ENCODE assay signal across 9 cellular contexts in genomic region chr5:188488-189481, GRCh38. TPM values are rescaled to one million over a fixed set of nuclear protein-coding genes. Genes with fewer than 3 reads are reported as not detected.
DNase-seq lines count a peak whose midpoint lies in the region; ATAC-seq, FAIRE-seq and TF ChIP-seq lines count a peak whose summit lies in the region.
"Had no signal": no experiment of that assay in that cellular context is flagged by ENCODE, and none has a peak within 500 bp of the region (broad histone marks: within the 10 kb centered on the region; RNA-seq: fewer than 3 reads in every experiment).

No MANE protein-coding gene starts in this region.

- H3K27me3 Mint-ChIP-seq in activated CD4-positive, alpha-beta T cell treated with anti-CD3 and anti-CD28 coated beads, Interleukin-2, amount 10 ng/mL, durations not matched to agents 24 days and 14 days = peaks cover 4% of the 10 kb centered on the region

- H3K4me1 Mint-ChIP-seq in activated CD4-positive, alpha-beta T cell treated with anti-CD3 and anti-CD28 coated beads, Interleukin-2, amount 10 ng/mL, durations not matched to agents 24 days and 14 days = peaks cover 12% of the 10 kb centered on the region

- H3K27me3 ChIP-seq in BLaER1 (no peaks in the 10 kb centered on the region), colonic mucosa (peaks cover 8% of the 10 kb centered on the region), HepG2 (ENCODE audit: control insufficient read depth in 1 of 2, insufficient read depth in 2 of 2, low read length in 2 of 2) (peaks cover 0 to 15% of the 10 kb centered on the region in 2 experiments; a peak in 1 of 5 replicates)

- POLR2A ChIA-PET in HepG2 (lab: Yijun Ruan, JAX) = interaction anchor here (2.1 kb wide), 1 partner anchor 82 kb away, joined by 8 read pairs; the partner anchor contains the start of gene PDCD6

- H2AFZ ChIP-seq in HepG2 (ENCODE audit: low read length) = no peak overlapping the region

- peak; percentile 95 for DNase-seq in NCI-H510A (lab: John Stamatoyannopoulos, UW)
- DNase-seq in activated CD4-positive, alpha-beta T cell treated with anti-CD3 and anti-CD28 coated beads, Interleukin-2, amount 10 ng/mL, durations not matched to agents 24 days and 14 days = peak; percentile 97
- DNase-seq in colonic mucosa = peak; percentile 87
- peak; percentile 77 for DNase-seq in HepG2 (ENCODE audit: low spot score)
- peak; percentile 90 for DNase-seq in stimulated activated CD4-positive, alpha-beta T cell treated with anti-CD3 and anti-CD28 coated beads, Interleukin-4, amount 100 ng/mL, for 1 hour

- 37% methylated on average over 14 of the region's 37 CpGs for WGBS in HepG2 (ENCODE audit: low lambda C conversion rate)

- no peaks in the 10 kb centered on the region for H3K36me3 Mint-ChIP-seq in activated CD4-positive, alpha-beta T cell treated with anti-CD3 and anti-CD28 coated beads, Interleukin-2, amount 10 ng/mL, durations not matched to agents 24 days and 14 days (ENCODE audit: low read depth)

- H3K9me3 Mint-ChIP-seq in activated CD4-positive, alpha-beta T cell treated with anti-CD3 and anti-CD28 coated beads, Interleukin-2, amount 10 ng/mL, durations not matched to agents 24 days and 14 days = no peaks in the 10 kb centered on the region

- CTCF ChIA-PET in HepG2 (lab: Yijun Ruan, JAX; ENCODE audit: low intra/inter-chr PET ratio, low total read pairs) = interaction anchor here (0.9 kb wide), 1 partner anchor 29 kb away, joined by 3 read pairs; the partner anchor contains the start of genes CCDC127 and SDHA

- TF ChIP-seq EP300 in HepG2 (IDR thresholded peaks at IDR 0.05; ENCODE audit: low read depth in 2 of 2, low read length in 2 of 2) (no peak), HepG2 (CRISPR knock-in tag; IDR thresholded peaks at IDR 0.05; ENCODE audit: borderline replicate concordance) (no peak)

- H3K27ac ChIP-seq in BLaER1 (peak overlapping the region; percentile 100), colonic mucosa (no peak overlapping the region), HepG2 (ENCODE audit: extremely low read length, insufficient read depth, low read length) (no peak overlapping the region)

- H3K4me1 ChIP-seq in BLaER1 = peaks cover 90% of the 10 kb centered on the region
- no peaks in the 10 kb centered on the region for H3K4me1 ChIP-seq in colonic mucosa
- H3K4me1 ChIP-seq in HepG2 (ENCODE audit: insufficient read depth, low read length) = peaks cover 23% of the 10 kb centered on the region

- in situ Hi-C loops in HepG2 (cut with HindIII; ENCODE audit: extremely low pct_ligation_motif_present, low pct_unique_long_range_greater_than_20kb) = no loop called here

- H3K9ac ChIP-seq in BLaER1 = peak overlapping the region; percentile 94
- H3K9ac ChIP-seq in colonic mucosa (ENCODE audit: low read depth in 2 of 2, low read length in 2 of 2) = no peak overlapping the region
- no peak overlapping the region for H3K9ac ChIP-seq in HepG2 (ENCODE audit: insufficient read depth, low read depth, low read length)

- H3K4me3 ChIP-seq in BLaER1 = peak overlapping the region; percentile 89
- no peak overlapping the region for H3K4me3 ChIP-seq in colonic mucosa
- no peak overlapping the region; a peak in 1 of 6 replicates for H3K4me3 ChIP-seq in HepG2 (replicated peaks in 1 of 3; ENCODE audit: insufficient read depth in 1 of 3, low read depth in 2 of 3, low read length in 3 of 3)

- H3K9me3 ChIP-seq in BLaER1 (no peaks in the 10 kb centered on the region), colonic mucosa (no peaks in the 10 kb centered on the region), HepG2 (ENCODE audit: low read length) (no peaks in the 10 kb centered on the region)

- peak; percentile 75 for FAIRE-seq in HepG2 (lab: Jason Lieb, UNC)

- BruUV-seq in HepG2 (replicated peaks; lab: Mats Ljungman, UMichigan) = no TSS peak

- TF ChIP-seq POLR2A in HepG2 (IDR thresholded peaks at IDR 0.05; ENCODE audit: insufficient read depth in 1 of 2, low read depth in 2 of 2, low read length in 2 of 2) = no peak

- H4K20me1 ChIP-seq in BLaER1 = peaks cover 4% of the 10 kb centered on the region; the same call in 1 of the 2 replicates
- no peaks in the 10 kb centered on the region for H4K20me1 ChIP-seq in HepG2 (ENCODE audit: insufficient read depth, low read length)

- intact Hi-C loops in activated CD4-positive, alpha-beta T cell treated with anti-CD3 and anti-CD28 coated beads, Interleukin-2, amount 10 ng/mL, durations not matched to agents 24 days and 14 days (cut with micrococcal nuclease) = loop anchor here (2.0 to 5.0 kb wide), 2 partner anchors 30 to 244 kb away; partner anchors contain the start of genes CCDC127 and SDHA
- intact Hi-C loops in colonic mucosa (cut with DNase I) (no loop called here), HepG2 (cut with micrococcal nuclease; ENCODE audit: unreplicated experiment) (loop anchor here (2.0 kb wide), 1 partner anchor 30 kb away; the partner anchor contains the start of genes CCDC127 and SDHA)

- H3K27ac Mint-ChIP-seq in activated CD4-positive, alpha-beta T cell treated with anti-CD3 and anti-CD28 coated beads, Interleukin-2, amount 10 ng/mL, durations not matched to agents 24 days and 14 days = no peak overlapping the region

- peaks cover 5% of the 10 kb centered on the region for H3K36me3 ChIP-seq in BLaER1
- H3K36me3 ChIP-seq in colonic mucosa = no peaks in the 10 kb centered on the region
- H3K36me3 ChIP-seq in HepG2 (replicated peaks in 1 of 2; ENCODE audit: control insufficient read depth in 1 of 2, insufficient read depth in 2 of 2, low read length in 2 of 2) = no peaks in the 10 kb centered on the region

- peak overlapping the region; percentile 99 for H3K4me2 ChIP-seq in BLaER1
- H3K4me2 ChIP-seq in HepG2 (ENCODE audit: low read depth, low read length) = peak overlapping the region; percentile 47; the same call in 1 of the 2 replicates

- TF ChIP-seq CTCF in colonic mucosa (IDR thresholded peaks at IDR 0.05) (peak; percentile 94), HepG2 (CRISPR knock-in tag; IDR thresholded peaks at IDR 0.05) (peak; percentile 97)

- H3K79me2 ChIP-seq in HepG2 (ENCODE audit: insufficient read depth, low read length) = no peaks in the 10 kb centered on the region

- ATAC-seq in GM19043 (IDR thresholded peaks at IDR 0.05; ENCODE audit: low read depth, unreplicated experiment) (peak; percentile 73), HG03342 (IDR thresholded peaks at IDR 0.05; ENCODE audit: unreplicated experiment) (peak; percentile 84), HepG2 (peak; percentile 93)

- TF ChIP-seq RAD21 in HepG2 (CRISPR knock-in tag; IDR thresholded peaks at IDR 0.05) = peak; percentile 85

- H3K4me3 Mint-ChIP-seq in activated CD4-positive, alpha-beta T cell treated with anti-CD3 and anti-CD28 coated beads, Interleukin-2, amount 10 ng/mL, durations not matched to agents 24 days and 14 days = peak overlapping the region; percentile 35

RNA-seq across cellular contexts. Expression of gene LRRC14B, which starts 2.5 kb away (rescaled TPM):
- total RNA-seq in activated CD4-positive, alpha-beta T cell treated with anti-CD3 and anti-CD28 coated beads, Interleukin-2, amount 10 ng/mL, durations not matched to agents 24 days and 14 days = not detected in 2 replicates
- total RNA-seq in colonic mucosa (not detected), HepG2 (2016; rRNA removed; fragmentation: Illumina TruSeq; extraction: Trizol) (not detected in 2 replicates)
- total RNA-seq in HepG2 (2016; cell fraction: cytosol; rRNA removed; fragmentation: Illumina TruSeq; extraction: Trizol; ENCODE audit: low read depth) = not detected in 2 replicates
- total RNA-seq in HepG2 (2016; cell fraction: insoluble cytoplasmic fraction; rRNA removed; fragmentation: Illumina TruSeq; extraction: Trizol) = not detected in 2 replicates
- total RNA-seq in HepG2 (2016; cell fraction: membrane; rRNA removed; fragmentation: Illumina TruSeq; extraction: Trizol) = not detected in 2 replicates
- total RNA-seq in HepG2 (2016; cell fraction: nucleus; rRNA removed; fragmentation: Illumina TruSeq; extraction: Trizol) = not detected in 2 replicates
- not detected in 2 replicates for polyA plus RNA-seq in HepG2 (2011; rRNA removed)
- polyA plus RNA-seq in HepG2 (2011; cell fraction: cytosol; rRNA removed) = not detected in 2 replicates
- polyA plus RNA-seq in HepG2 (2011; cell fraction: nucleus; rRNA removed) = not detected in 2 replicates
- not detected in 2 replicates for polyA plus RNA-seq in HepG2 (2012)
- not detected in 2 replicates for polyA plus RNA-seq in HepG2 (2016; cell fraction: cytosol; fragmentation: Illumina TruSeq; extraction: Trizol; ENCODE audit: low read depth)
- polyA plus RNA-seq in HepG2 (2016; cell fraction: insoluble cytoplasmic fraction; fragmentation: Illumina TruSeq; extraction: Trizol; ENCODE audit: low read depth) = not detected in 2 replicates
- polyA plus RNA-seq in HepG2 (2016; cell fraction: membrane; fragmentation: Illumina TruSeq; extraction: Trizol; ENCODE audit: low read depth) = not detected in 2 replicates
- not detected in 2 replicates for polyA plus RNA-seq in HepG2 (2016; cell fraction: nucleus; fragmentation: Illumina TruSeq; extraction: Trizol; ENCODE audit: insufficient read depth, low read depth)
- polyA minus RNA-seq in HepG2 (2011; rRNA and poly(A)+ RNA removed; ENCODE audit: low replicate concordance) = 0.14 TPM in 1 of 2 replicates, not detected in the other
- polyA minus RNA-seq in HepG2 (2011; cell fraction: cytosol; rRNA and poly(A)+ RNA removed) = not detected in 2 replicates
- not detected in 2 replicates for polyA minus RNA-seq in HepG2 (2011; cell fraction: nucleus; rRNA and poly(A)+ RNA removed)
- polyA plus RNA-seq: adipose tissue had no signal

RNA-seq across cellular contexts. Expression of gene CCDC127, which starts 29.2 kb away (rescaled TPM):
- total RNA-seq in activated CD4-positive, alpha-beta T cell treated with anti-CD3 and anti-CD28 coated beads, Interleukin-2, amount 10 ng/mL, durations not matched to agents 24 days and 14 days = 7.1 and 7.7 TPM in 2 replicates
- total RNA-seq in colonic mucosa (1 to 10 TPM; 3.5 to 5.3 TPM), HepG2 (2016; rRNA removed; fragmentation: Illumina TruSeq; extraction: Trizol) (2.8 and 4.3 TPM in 2 replicates)
- 1.0 and 1.3 TPM in 2 replicates for total RNA-seq in HepG2 (2016; cell fraction: cytosol; rRNA removed; fragmentation: Illumina TruSeq; extraction: Trizol; ENCODE audit: low read depth)
- 2.2 and 4.2 TPM in 2 replicates for total RNA-seq in HepG2 (2016; cell fraction: insoluble cytoplasmic fraction; rRNA removed; fragmentation: Illumina TruSeq; extraction: Trizol)
- 1.4 and 2.0 TPM in 2 replicates for total RNA-seq in HepG2 (2016; cell fraction: membrane; rRNA removed; fragmentation: Illumina TruSeq; extraction: Trizol)
- 3.4 and 4.3 TPM in 2 replicates for total RNA-seq in HepG2 (2016; cell fraction: nucleus; rRNA removed; fragmentation: Illumina TruSeq; extraction: Trizol)
- 2.9 and 3.7 TPM in 2 replicates for polyA plus RNA-seq in HepG2 (2011; rRNA removed)
- polyA plus RNA-seq in HepG2 (2011; cell fraction: cytosol; rRNA removed) = 2.6 and 3.2 TPM in 2 replicates
- polyA plus RNA-seq in HepG2 (2011; cell fraction: nucleus; rRNA removed) = 4.9 and 6.4 TPM in 2 replicates
- polyA plus RNA-seq in HepG2 (2012) = 5.0 and 5.2 TPM in 2 replicates
- 0.50 and 0.51 TPM in 2 replicates for polyA plus RNA-seq in HepG2 (2016; cell fraction: cytosol; fragmentation: Illumina TruSeq; extraction: Trizol; ENCODE audit: low read depth)
- polyA plus RNA-seq in HepG2 (2016; cell fraction: insoluble cytoplasmic fraction; fragmentation: Illumina TruSeq; extraction: Trizol; ENCODE audit: low read depth) = 1.8 and 2.3 TPM in 2 replicates
- 0.66 and 0.68 TPM in 2 replicates for polyA plus RNA-seq in HepG2 (2016; cell fraction: membrane; fragmentation: Illumina TruSeq; extraction: Trizol; ENCODE audit: low read depth)
- 8.7 and 9.9 TPM in 2 replicates for polyA plus RNA-seq in HepG2 (2016; cell fraction: nucleus; fragmentation: Illumina TruSeq; extraction: Trizol; ENCODE audit: insufficient read depth, low read depth)
- polyA minus RNA-seq in HepG2 (2011; rRNA and poly(A)+ RNA removed; ENCODE audit: low replicate concordance) = 2.8 and 7.8 TPM in 2 replicates
- 2.0 TPM in 2 replicates for polyA minus RNA-seq in HepG2 (2011; cell fraction: cytosol; rRNA and poly(A)+ RNA removed)
- polyA minus RNA-seq in HepG2 (2011; cell fraction: nucleus; rRNA and poly(A)+ RNA removed) = 6.7 and 8.1 TPM in 2 replicates

RNA-seq across cellular contexts. Expression of gene SDHA, which starts 29.3 kb away (rescaled TPM):
- 147 and 150 TPM in 2 replicates for total RNA-seq in activated CD4-positive, alpha-beta T cell treated with anti-CD3 and anti-CD28 coated beads, Interleukin-2, amount 10 ng/mL, durations not matched to agents 24 days and 14 days
- 100 to 1,000 TPM; 285 to 414 TPM for total RNA-seq in colonic mucosa
- 192 and 240 TPM in 2 replicates for total RNA-seq in HepG2 (2016; rRNA removed; fragmentation: Illumina TruSeq; extraction: Trizol)
- total RNA-seq in HepG2 (2016; cell fraction: cytosol; rRNA removed; fragmentation: Illumina TruSeq; extraction: Trizol; ENCODE audit: low read depth) = 42.0 and 46.9 TPM in 2 replicates
- 168 and 247 TPM in 2 replicates for total RNA-seq in HepG2 (2016; cell fraction: insoluble cytoplasmic fraction; rRNA removed; fragmentation: Illumina TruSeq; extraction: Trizol)
- total RNA-seq in HepG2 (2016; cell fraction: membrane; rRNA removed; fragmentation: Illumina TruSeq; extraction: Trizol) = 52.9 and 56.5 TPM in 2 replicates
- total RNA-seq in HepG2 (2016; cell fraction: nucleus; rRNA removed; fragmentation: Illumina TruSeq; extraction: Trizol) = 141 and 179 TPM in 2 replicates
- polyA plus RNA-seq in HepG2 (2011; rRNA removed) = 156 and 185 TPM in 2 replicates
- 110 and 117 TPM in 2 replicates for polyA plus RNA-seq in HepG2 (2011; cell fraction: cytosol; rRNA removed)
- 108 and 110 TPM in 2 replicates for polyA plus RNA-seq in HepG2 (2011; cell fraction: nucleus; rRNA removed)
- 146 and 185 TPM in 2 replicates for polyA plus RNA-seq in HepG2 (2012)
- polyA plus RNA-seq in HepG2 (2016; cell fraction: cytosol; fragmentation: Illumina TruSeq; extraction: Trizol; ENCODE audit: low read depth) = 12.6 and 16.7 TPM in 2 replicates
- polyA plus RNA-seq in HepG2 (2016; cell fraction: insoluble cytoplasmic fraction; fragmentation: Illumina TruSeq; extraction: Trizol; ENCODE audit: low read depth) = 131 and 149 TPM in 2 replicates
- 23.0 and 24.9 TPM in 2 replicates for polyA plus RNA-seq in HepG2 (2016; cell fraction: membrane; fragmentation: Illumina TruSeq; extraction: Trizol; ENCODE audit: low read depth)
- polyA plus RNA-seq in HepG2 (2016; cell fraction: nucleus; fragmentation: Illumina TruSeq; extraction: Trizol; ENCODE audit: insufficient read depth, low read depth) = 181 and 200 TPM in 2 replicates
- polyA minus RNA-seq in HepG2 (2011; rRNA and poly(A)+ RNA removed; ENCODE audit: low replicate concordance) = 514 and 684 TPM in 2 replicates
- polyA minus RNA-seq in HepG2 (2011; cell fraction: cytosol; rRNA and poly(A)+ RNA removed) = 123 and 151 TPM in 2 replicates
- polyA minus RNA-seq in HepG2 (2011; cell fraction: nucleus; rRNA and poly(A)+ RNA removed) = 128 and 143 TPM in 2 replicates
